10 cellular contexts compared by ENCODE assay signal in the genomic region with DNA sequence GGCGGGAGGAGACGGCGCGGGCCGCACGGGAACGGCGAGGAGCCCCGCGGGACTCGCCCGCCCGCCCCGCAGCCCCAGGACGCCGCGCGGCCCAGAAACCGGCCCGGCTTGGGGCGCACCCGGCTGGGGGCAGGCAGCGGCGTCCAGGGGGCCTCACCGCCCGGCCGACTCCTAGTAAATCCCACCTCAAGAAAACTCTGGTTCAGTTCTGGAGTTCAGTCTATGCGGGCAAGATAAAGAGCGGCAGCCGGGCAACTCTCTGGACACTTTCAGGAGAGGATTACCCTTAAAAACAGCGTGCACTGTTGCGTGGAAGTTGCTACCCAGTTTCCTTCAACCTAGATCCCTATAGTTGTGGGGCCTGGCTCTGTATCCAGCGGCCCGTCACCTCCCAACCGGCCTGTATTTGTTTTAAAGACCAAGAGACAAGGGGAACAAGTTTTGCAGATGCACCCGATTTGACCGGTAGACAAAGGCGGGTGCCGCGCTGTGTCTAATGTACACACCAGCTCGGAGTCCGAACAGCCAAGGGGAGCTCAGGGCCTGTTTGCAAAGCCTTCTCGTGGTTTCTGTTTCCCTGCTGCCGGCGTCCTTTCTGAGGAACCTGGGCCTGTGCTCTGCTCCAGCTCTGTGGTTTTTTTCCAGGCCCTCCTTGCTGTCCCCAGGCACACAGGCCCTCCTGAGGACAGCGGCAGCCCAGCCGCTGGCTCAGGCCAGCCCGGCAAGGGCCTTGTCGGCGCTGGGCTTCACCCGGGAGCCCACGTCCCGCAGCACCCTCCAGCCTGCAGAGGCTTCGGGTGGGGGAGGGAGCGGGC. TPM values are rescaled to one million over a fixed set of nuclear protein-coding genes. Genes with fewer than 3 reads are reported as not detected.
A peak's percentile ranks its signal among the peaks of the same experiment; 100 is the strongest.
DNase-seq lines count a peak whose midpoint lies in the region; ATAC-seq and TF ChIP-seq lines count a peak whose summit lies in the region.
"Had no signal": no experiment of that assay in that cellular context is flagged by ENCODE, and none has a peak within 500 bp of the region (broad histone marks: within the 10 kb centered on the region; RNA-seq: fewer than 3 reads in every experiment).

No MANE protein-coding gene starts in this region.

- no peak overlapping the region for H3K27ac Mint-ChIP-seq in activated CD4-positive, alpha-beta memory T cell treated with anti-CD3 and anti-CD28 coated beads for 36 hours
- H3K27ac Mint-ChIP-seq in activated CD4-positive, alpha-beta memory T cell treated with anti-CD3 and anti-CD28 coated beads, Interleukin-2, amount 10 ng/mL, durations not matched to agents 7 days and 5 days, result no peak overlapping the region
- H3K27ac Mint-ChIP-seq in glutamatergic neuron (ENCODE audit: unreplicated experiment), result no peak overlapping the region
- H3K27ac Mint-ChIP-seq in stimulated activated memory B cell treated with anti-CD40 and anti-IgM and Interleukin-4, amounts not matched to agents 10 μg/mL and 1 μg/mL and 100 μg/mL, for 72 hours, result no peak overlapping the region

- in situ Hi-C loops in Panc1 (cut with HindIII; ENCODE audit: low pct_unique_long_range_greater_than_20kb, low sequenced_read_pairs), result no loop called here

- no peaks in the 10 kb centered on the region; the same call in 1 of the 2 replicates for H3K36me3 ChIP-seq in Panc1 (ENCODE audit: control insufficient read depth, insufficient read depth, low read length)

- ATAC-seq in Panc1 (no peak), GM21786 (IDR thresholded peaks at IDR 0.05; ENCODE audit: unreplicated experiment) (no peak)
- no peak for ATAC-seq in stimulated activated memory B cell treated with anti-CD40 and anti-IgM and Interleukin-4, amounts not matched to agents 10 μg/mL and 1 μg/mL and 100 μg/mL, for 72 hours

- peak overlapping the region; percentile 52 to 60 for H3K4me3 ChIP-seq in Panc1 (ENCODE audit: low read depth in 2 of 2, low read length in 2 of 2)
- H3K4me3 ChIP-seq: lung had no signal

- CTCF ChIA-PET in activated CD4-positive, alpha-beta memory T cell treated with anti-CD3 and anti-CD28 coated beads for 36 hours (lab: Charles Lee), result interaction anchor here (1.1 to 1.6 kb wide), 3 partner anchors 31 to 148 kb away, joined by 4 to 7 read pairs (median 5); a partner anchor contains a TSS
- CTCF ChIA-PET in activated CD4-positive, alpha-beta memory T cell treated with anti-CD3 and anti-CD28 coated beads, Interleukin-2, amount 10 ng/mL, durations not matched to agents 7 days and 5 days (lab: Charles Lee), result interaction anchor here (2.4 kb wide), 1 partner anchor 31 kb away, joined by 6 read pairs; no protein-coding TSS in a partner anchor
- CTCF ChIA-PET in Panc1 (lab: Charles Lee), result no interaction called here

- POLR2A ChIA-PET in activated CD4-positive, alpha-beta memory T cell treated with anti-CD3 and anti-CD28 coated beads for 36 hours (lab: Charles Lee), result no interaction called here
- POLR2A ChIA-PET in activated CD4-positive, alpha-beta memory T cell treated with anti-CD3 and anti-CD28 coated beads, Interleukin-2, amount 10 ng/mL, durations not matched to agents 7 days and 5 days (lab: Charles Lee), result no interaction called here
- POLR2A ChIA-PET in Panc1 (lab: Charles Lee), result no interaction called here

- TF ChIP-seq CTCF in Panc1 (IDR thresholded peaks at IDR 0.05) (no peak), glutamatergic neuron (IDR thresholded peaks at IDR 0.05; ENCODE audit: partially characterized antibody, unreplicated experiment) (no peak)

- H3K9me3 Mint-ChIP-seq in activated CD4-positive, alpha-beta memory T cell treated with anti-CD3 and anti-CD28 coated beads for 36 hours, result no peaks in the 10 kb centered on the region
- H3K9me3 Mint-ChIP-seq in activated CD4-positive, alpha-beta memory T cell treated with anti-CD3 and anti-CD28 coated beads, Interleukin-2, amount 10 ng/mL, durations not matched to agents 7 days and 5 days, result no peaks in the 10 kb centered on the region
- H3K9me3 Mint-ChIP-seq in glutamatergic neuron (ENCODE audit: unreplicated experiment), result peaks cover 9% of the 10 kb centered on the region
- H3K9me3 Mint-ChIP-seq in stimulated activated memory B cell treated with anti-CD40 and anti-IgM and Interleukin-4, amounts not matched to agents 10 μg/mL and 1 μg/mL and 100 μg/mL, for 72 hours, result no peaks in the 10 kb centered on the region

- H3K27me3 ChIP-seq in Panc1 (ENCODE audit: control insufficient read depth, insufficient read depth, low read length), result no peaks in the 10 kb centered on the region

- peak overlapping the region; percentile 4 for H3K4me3 Mint-ChIP-seq in activated CD4-positive, alpha-beta memory T cell treated with anti-CD3 and anti-CD28 coated beads for 36 hours
- H3K4me3 Mint-ChIP-seq in activated CD4-positive, alpha-beta memory T cell treated with anti-CD3 and anti-CD28 coated beads, Interleukin-2, amount 10 ng/mL, durations not matched to agents 7 days and 5 days, result no peak overlapping the region
- peak overlapping the region; percentile 74 for H3K4me3 Mint-ChIP-seq in glutamatergic neuron (ENCODE audit: unreplicated experiment)
- peak overlapping the region; percentile 50 for H3K4me3 Mint-ChIP-seq in stimulated activated memory B cell treated with anti-CD40 and anti-IgM and Interleukin-4, amounts not matched to agents 10 μg/mL and 1 μg/mL and 100 μg/mL, for 72 hours

- H3K36me3 Mint-ChIP-seq in activated CD4-positive, alpha-beta memory T cell treated with anti-CD3 and anti-CD28 coated beads for 36 hours, result peaks cover 2% of the 10 kb centered on the region
- H3K36me3 Mint-ChIP-seq in activated CD4-positive, alpha-beta memory T cell treated with anti-CD3 and anti-CD28 coated beads, Interleukin-2, amount 10 ng/mL, durations not matched to agents 7 days and 5 days (ENCODE audit: low read depth), result peaks cover 7% of the 10 kb centered on the region
- peaks cover 6% of the 10 kb centered on the region for H3K36me3 Mint-ChIP-seq in glutamatergic neuron (ENCODE audit: unreplicated experiment)
- peaks cover 6% of the 10 kb centered on the region for H3K36me3 Mint-ChIP-seq in stimulated activated memory B cell treated with anti-CD40 and anti-IgM and Interleukin-4, amounts not matched to agents 10 μg/mL and 1 μg/mL and 100 μg/mL, for 72 hours

- peaks cover 26% of the 10 kb centered on the region for H3K4me1 ChIP-seq in Panc1 (ENCODE audit: control insufficient read depth, insufficient read depth, low read length)

- H3K9me3 ChIP-seq in Panc1 (ENCODE audit: control insufficient read depth, insufficient read depth, low read depth, low read length), result no peaks in the 10 kb centered on the region

- H3K4me1 Mint-ChIP-seq in activated CD4-positive, alpha-beta memory T cell treated with anti-CD3 and anti-CD28 coated beads for 36 hours (ENCODE audit: low read depth), result peaks cover 19% of the 10 kb centered on the region
- H3K4me1 Mint-ChIP-seq in activated CD4-positive, alpha-beta memory T cell treated with anti-CD3 and anti-CD28 coated beads, Interleukin-2, amount 10 ng/mL, durations not matched to agents 7 days and 5 days, result peaks cover 24% of the 10 kb centered on the region
- peaks cover 11% of the 10 kb centered on the region for H3K4me1 Mint-ChIP-seq in glutamatergic neuron (ENCODE audit: low read depth, unreplicated experiment)
- H3K4me1 Mint-ChIP-seq in stimulated activated memory B cell treated with anti-CD40 and anti-IgM and Interleukin-4, amounts not matched to agents 10 μg/mL and 1 μg/mL and 100 μg/mL, for 72 hours, result peaks cover 31% of the 10 kb centered on the region

- H3K27ac ChIP-seq in Panc1 (ENCODE audit: low read length), result peak overlapping the region; percentile 88

- H3K27me3 Mint-ChIP-seq in activated CD4-positive, alpha-beta memory T cell treated with anti-CD3 and anti-CD28 coated beads for 36 hours, result peaks cover 60% of the 10 kb centered on the region
- H3K27me3 Mint-ChIP-seq in activated CD4-positive, alpha-beta memory T cell treated with anti-CD3 and anti-CD28 coated beads, Interleukin-2, amount 10 ng/mL, durations not matched to agents 7 days and 5 days, result peaks cover 56% of the 10 kb centered on the region
- H3K27me3 Mint-ChIP-seq in glutamatergic neuron (ENCODE audit: unreplicated experiment), result peaks cover 32% of the 10 kb centered on the region
- H3K27me3 Mint-ChIP-seq in stimulated activated memory B cell treated with anti-CD40 and anti-IgM and Interleukin-4, amounts not matched to agents 10 μg/mL and 1 μg/mL and 100 μg/mL, for 72 hours, result peaks cover 87% of the 10 kb centered on the region

- no peak for DNase-seq in activated CD4-positive, alpha-beta memory T cell treated with anti-CD3 and anti-CD28 coated beads for 36 hours
- DNase-seq in activated CD4-positive, alpha-beta memory T cell treated with anti-CD3 and anti-CD28 coated beads, Interleukin-2, amount 10 ng/mL, durations not matched to agents 7 days and 5 days, result no peak
- DNase-seq in Panc1 (ENCODE audit: low read depth, low spot score), result no peak
- DNase-seq in glutamatergic neuron, result no peak
- DNase-seq in germinal center (ENCODE audit: low spot score), result no peak
- DNase-seq in amygdala (lab: John Stamatoyannopoulos, UW), result no peak
- DNase-seq: RPMI8226 had no signal

- intact Hi-C loops in activated CD4-positive, alpha-beta memory T cell treated with anti-CD3 and anti-CD28 coated beads for 36 hours (cut with micrococcal nuclease), result no loop called here
- intact Hi-C loops in Panc1 (cut with micrococcal nuclease; ENCODE audit: unreplicated experiment), result no loop called here

- BruUV-seq in Panc1 (replicated peaks; lab: Mats Ljungman, UMichigan), result no TSS peak

RNA-seq across cellular contexts. Expression of a gene that starts 1.1 kb away (rescaled TPM):
- not detected for total RNA-seq in activated CD4-positive, alpha-beta memory T cell treated with anti-CD3 and anti-CD28 coated beads for 36 hours
- not detected for total RNA-seq in activated CD4-positive, alpha-beta memory T cell treated with anti-CD3 and anti-CD28 coated beads, Interleukin-2, amount 10 ng/mL, durations not matched to agents 7 days and 5 days
- total RNA-seq in Panc1 (2021; ENCODE audit: unreplicated experiment) (91.7 TPM), glutamatergic neuron (ENCODE audit: unreplicated experiment) (2.4 TPM)
- 102 TPM for polyA plus RNA-seq in Panc1 (2012; ENCODE audit: insufficient read length)

RNA-seq across cellular contexts. Expression of a gene that starts 38.4 kb away (rescaled TPM):
- total RNA-seq in activated CD4-positive, alpha-beta memory T cell treated with anti-CD3 and anti-CD28 coated beads for 36 hours, result not detected
- not detected for total RNA-seq in activated CD4-positive, alpha-beta memory T cell treated with anti-CD3 and anti-CD28 coated beads, Interleukin-2, amount 10 ng/mL, durations not matched to agents 7 days and 5 days
- total RNA-seq in Panc1 (2021; ENCODE audit: unreplicated experiment) (3.6 TPM), glutamatergic neuron (ENCODE audit: unreplicated experiment) (8.3 TPM)
- polyA plus RNA-seq in Panc1 (2012; ENCODE audit: insufficient read length), result 10.1 TPM

RNA-seq across cellular contexts. Expression of a gene that starts 47.4 kb away (rescaled TPM):
- total RNA-seq in activated CD4-positive, alpha-beta memory T cell treated with anti-CD3 and anti-CD28 coated beads for 36 hours, result under 1 TPM; 0.41 to 0.43 TPM
- not detected for total RNA-seq in activated CD4-positive, alpha-beta memory T cell treated with anti-CD3 and anti-CD28 coated beads, Interleukin-2, amount 10 ng/mL, durations not matched to agents 7 days and 5 days
- total RNA-seq in Panc1 (2021; ENCODE audit: unreplicated experiment) (17.2 TPM), glutamatergic neuron (ENCODE audit: unreplicated experiment) (96.0 TPM)
- 39.8 TPM for polyA plus RNA-seq in Panc1 (2012; ENCODE audit: insufficient read length)

Comparison
In these comparisons a context has a peak if more than half of its experiments do, and no peak if none do; other contexts are left out.
1. RNA of a gene that starts 1.1 kb away (total RNA-seq): 91.7 TPM in Panc1 (single experiment); 2.4 TPM in glutamatergic neuron (single experiment), not detected in activated CD4-positive, alpha-beta memory T cell treated with anti-CD3 and anti-CD28 coated beads, Interleukin-2, amount 10 ng/mL, durations not matched to agents 7 days and 5 days and not detected in activated CD4-positive, alpha-beta memory T cell treated with anti-CD3 and anti-CD28 coated beads for 36 hours; every median in the first group is over 10 times any median in the second.
2. RNA of a gene that starts 47.4 kb away (total RNA-seq): 96.0 TPM in glutamatergic neuron (single experiment) and 17.2 TPM in Panc1 (single experiment); 0.41 to 0.43 TPM in activated CD4-positive, alpha-beta memory T cell treated with anti-CD3 and anti-CD28 coated beads for 36 hours and not detected in activated CD4-positive, alpha-beta memory T cell treated with anti-CD3 and anti-CD28 coated beads, Interleukin-2, amount 10 ng/mL, durations not matched to agents 7 days and 5 days; every median in the first group is over 10 times any median in the second.